Comparison of ENCODE assay signal across 8 cellular contexts in genomic region chr7:108001759-108002725, GRCh38. TPM values are rescaled to one million over a fixed set of nuclear protein-coding genes. Genes with fewer than 3 reads are reported as not detected.
DNase-seq lines count a peak whose midpoint lies in the region; ATAC-seq and TF ChIP-seq lines count a peak whose summit lies in the region.

No MANE protein-coding gene starts in this region.

- no peaks in the 10 kb centered on the region for H3K9me3 Mint-ChIP-seq in activated naive CD4-positive, alpha-beta T cell treated with anti-CD3 and anti-CD28 coated beads for 36 hours
- no peaks in the 10 kb centered on the region for H3K9me3 Mint-ChIP-seq in neural progenitor cell

- peaks cover 65% of the 10 kb centered on the region for H3K27me3 ChIP-seq in neural progenitor cell

- peaks cover 55% of the 10 kb centered on the region for H3K27me3 Mint-ChIP-seq in activated naive CD4-positive, alpha-beta T cell treated with anti-CD3 and anti-CD28 coated beads for 36 hours (ENCODE audit: low read depth)
- H3K27me3 Mint-ChIP-seq in T-helper 17 cell (peaks cover 62% of the 10 kb centered on the region), neural progenitor cell (ENCODE audit: insufficient read depth, low read depth) (peaks cover 42% of the 10 kb centered on the region)

- no peaks in the 10 kb centered on the region for H3K79me2 ChIP-seq in neural progenitor cell (ENCODE audit: low read depth)

- no peak overlapping the region for H3K27ac ChIP-seq in neural progenitor cell

- no peaks in the 10 kb centered on the region for H3K36me3 ChIP-seq in neural progenitor cell

- CTCF ChIA-PET in activated naive CD4-positive, alpha-beta T cell treated with anti-CD3 and anti-CD28 coated beads for 36 hours (lab: Charles Lee), result interaction anchor here (0.6 to 1.4 kb wide), 2 partner anchors 15 to 123 kb away, joined by 3 read pairs; no protein-coding TSS in a partner anchor

- H3K4me3 ChIP-seq in fibroblast of mammary gland (ENCODE audit: control insufficient read depth, low read depth, low read length) (peak overlapping the region; percentile 89), neural progenitor cell (peak overlapping the region; percentile 77)

- no peak for TF ChIP-seq CTCF in fibroblast of mammary gland (conservative IDR thresholded peaks at IDR 0.05; ENCODE audit: control insufficient read depth, insufficient read depth, low read depth, low read length)
- TF ChIP-seq CTCF in neural progenitor cell (IDR thresholded peaks at IDR 0.05), result no peak

- peaks cover 16% of the 10 kb centered on the region for H3K4me1 ChIP-seq in neural progenitor cell

- H4K20me1 ChIP-seq in neural progenitor cell (ENCODE audit: low read depth), result no peaks in the 10 kb centered on the region

- H3F3A ChIP-seq in neural progenitor cell (ENCODE audit: low read depth), result peaks cover 40% of the 10 kb centered on the region

- peaks cover 19% of the 10 kb centered on the region for H3K4me1 Mint-ChIP-seq in activated naive CD4-positive, alpha-beta T cell treated with anti-CD3 and anti-CD28 coated beads for 36 hours (ENCODE audit: low read depth)
- H3K4me1 Mint-ChIP-seq in T-helper 17 cell (peaks cover 19% of the 10 kb centered on the region), neural progenitor cell (peaks cover 18% of the 10 kb centered on the region)

- H3K36me3 Mint-ChIP-seq in activated naive CD4-positive, alpha-beta T cell treated with anti-CD3 and anti-CD28 coated beads for 36 hours (ENCODE audit: low read depth), result no peaks in the 10 kb centered on the region
- H3K36me3 Mint-ChIP-seq in T-helper 17 cell (ENCODE audit: low read depth) (peaks cover 10% of the 10 kb centered on the region), neural progenitor cell (no peaks in the 10 kb centered on the region)

- no peaks in the 10 kb centered on the region for H3K9me3 ChIP-seq in T-helper 17 cell (ENCODE audit: control insufficient read depth, low read length, poor library complexity, severe bottlenecking)
- H3K9me3 ChIP-seq in neural progenitor cell (ENCODE audit: low read depth), result no peaks in the 10 kb centered on the region

- ATAC-seq in T-helper 17 cell (no peak), GM18873 (IDR thresholded peaks at IDR 0.05; ENCODE audit: low FRiP score, unreplicated experiment) (no peak), GM19023 (IDR thresholded peaks at IDR 0.05; ENCODE audit: unreplicated experiment) (no peak)

- H3K9ac ChIP-seq in neural progenitor cell, result no peak overlapping the region

- peak overlapping the region; percentile 83 for H2AFZ ChIP-seq in neural progenitor cell (replicated peaks)

- peak overlapping the region; percentile 91 for H3K4me2 ChIP-seq in neural progenitor cell

- intact Hi-C loops in activated naive CD4-positive, alpha-beta T cell treated with anti-CD3 and anti-CD28 coated beads for 36 hours (cut with micrococcal nuclease), result loop anchor here (5.0 kb wide), 1 partner anchor 135 kb away; no protein-coding TSS in a partner anchor
- intact Hi-C loops in posterior vena cava (cut with DNase I), result no loop called here

- peak overlapping the region; percentile 65 for H3K4me3 Mint-ChIP-seq in activated naive CD4-positive, alpha-beta T cell treated with anti-CD3 and anti-CD28 coated beads for 36 hours
- H3K4me3 Mint-ChIP-seq in T-helper 17 cell, result peak overlapping the region; percentile 87
- H3K4me3 Mint-ChIP-seq in neural progenitor cell, result peak overlapping the region; percentile 80

- no peak overlapping the region for H3K27ac Mint-ChIP-seq in activated naive CD4-positive, alpha-beta T cell treated with anti-CD3 and anti-CD28 coated beads for 36 hours
- H3K27ac Mint-ChIP-seq in T-helper 17 cell, result no peak overlapping the region
- no peak overlapping the region for H3K27ac Mint-ChIP-seq in neural progenitor cell

- DNase-seq in activated naive CD4-positive, alpha-beta T cell treated with anti-CD3 and anti-CD28 coated beads for 36 hours, result no peak
- no peak for DNase-seq in activated naive CD4-positive, alpha-beta T cell (lab: John Stamatoyannopoulos, UW)
- no peak for DNase-seq in T-helper 17 cell
- peak; percentile 63 for DNase-seq in fibroblast of mammary gland (ENCODE audit: low read depth)
- DNase-seq in neural progenitor cell (ENCODE audit: low spot score), result peak; percentile 48
- no peak for DNase-seq in posterior vena cava (ENCODE audit: low spot score)

RNA-seq across cellular contexts. Expression of gene LAMB1, which starts 0.9 kb away (rescaled TPM):
- under 1 TPM in 1 of 2 experiments, not detected in 1; 0.14 TPM for total RNA-seq in activated naive CD4-positive, alpha-beta T cell treated with anti-CD3 and anti-CD28 coated beads for 36 hours
- total RNA-seq in T-helper 17 cell (not detected), neural progenitor cell (ENCODE audit: low replicate concordance) (87.7 and 100 TPM in 2 replicates), posterior vena cava (100 to 1,000 TPM; 109 to 176 TPM)

Comparison
In these comparisons a context has a peak if more than half of its experiments do, and no peak if none do; other contexts are left out.
1. DNase-seq: peak in fibroblast of mammary gland (single experiment) and neural progenitor cell (single experiment); none in activated naive CD4-positive, alpha-beta T cell treated with anti-CD3 and anti-CD28 coated beads for 36 hours (single experiment), activated naive CD4-positive, alpha-beta T cell (0 of 4), T-helper 17 cell (0 of 3) and posterior vena cava (single experiment).
2. RNA of gene LAMB1, which starts 0.9 kb away (total RNA-seq): 109 to 176 TPM in posterior vena cava and 87.7 to 100 TPM in neural progenitor cell; not detected in T-helper 17 cell and 0.14 TPM in activated naive CD4-positive, alpha-beta T cell treated with anti-CD3 and anti-CD28 coated beads for 36 hours; every median in the first group is over 10 times any median in the second.
3. Peak in every context shown above with its lines, with median percentiles within 50 percentile points of each other: H3K4me3 Mint-ChIP-seq.